ENCODE assay signal across 19 cellular contexts in the genomic region with DNA sequence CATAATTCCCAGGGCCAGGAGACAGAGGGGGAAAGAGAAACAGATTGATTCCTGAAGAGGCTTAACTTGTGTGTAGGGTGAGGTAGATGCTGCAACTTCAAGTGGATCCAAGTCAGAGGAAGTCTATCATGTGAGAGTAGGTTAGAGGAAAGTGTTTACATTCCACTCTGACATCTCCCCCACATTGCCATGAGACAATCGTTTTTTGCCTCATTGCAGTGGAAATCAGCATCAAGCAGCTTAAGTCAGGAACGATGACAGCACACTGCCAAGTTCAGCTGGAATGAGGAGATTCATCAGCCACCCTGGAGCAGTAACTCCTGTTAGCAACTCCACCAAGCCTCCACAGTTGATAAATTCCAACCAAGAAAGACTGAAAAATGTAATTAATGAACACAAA.
DNase-seq lines count a peak whose midpoint lies in the region; ATAC-seq and TF ChIP-seq lines count a peak whose summit lies in the region.
"Had no signal": no experiment of that assay in that cellular context is flagged by ENCODE, and none has a peak within 500 bp of the region (broad histone marks: within the 10 kb centered on the region; RNA-seq: fewer than 3 reads in every experiment).

No MANE protein-coding gene starts in this region.

- ATAC-seq in SK-N-SH treated with all-trans-retinoic acid at 6 μM for 48 hours, result no peak
- ATAC-seq: gastrocnemius medialis had no signal

- TF ChIP-seq CTCF in AG09319 (IDR thresholded peaks at IDR 0.05; ENCODE audit: low read depth, low read length) (no peak), choroid plexus epithelial cell (conservative IDR thresholded peaks at IDR 0.05; ENCODE audit: low read depth, low read length) (no peak)

- no peak overlapping the region for H3K4me3 ChIP-seq in choroid plexus epithelial cell (ENCODE audit: low read depth, low read length)
- H3K4me3 ChIP-seq: cardiac muscle cell, gastrocnemius medialis, Peyer's patch had no signal

- DNase-seq in AG09319 (ENCODE audit: extremely low read depth, low read depth) (peak; percentile 10), M059J (ENCODE audit: low read depth) (peak; percentile 53), choroid plexus epithelial cell (ENCODE audit: low read depth) (peak; percentile 82), kidney tubule cell (ENCODE audit: low spot score) (peak; percentile 14), NCI-H345 (lab: John Stamatoyannopoulos, UW) (no peak), amygdala (lab: John Stamatoyannopoulos, UW) (no peak)
- no peak for DNase-seq in activated naive CD4-positive, alpha-beta T cell treated with anti-CD3 and anti-CD28 coated beads, Interleukin-2, amount 50 U/mL, for 16 hours
- DNase-seq: activated CD4-positive, alpha-beta T cell treated with anti-CD3 and anti-CD28 coated beads, Interleukin-2, amount 10 ng/mL, durations not matched to agents 24 days and 14 days; activated T-cell treated with anti-CD3 and anti-CD28 coated beads for 4 hours; effector memory CD4-positive, alpha-beta T cell; gastrocnemius medialis; GDM1; KG1; NCI-H1092 treated with DMSO at 0.1 percent for 48 hours; NCI-H2171 treated with DMSO at 0.1 percent for 48 hours; Peyer's patch; small intestine had no signal

TF ChIP-seq in SK-N-SH treated with all-trans-retinoic acid at 6 μM for 48 hours, 23 proteins besides CTCF, POLR2A, EP300 and RAD21:
- TF ChIP-seq ZFP3 (CRISPR knock-in tag; IDR thresholded peaks at IDR 0.05) (no peak), OSR1 (CRISPR knock-in tag; IDR thresholded peaks at IDR 0.05) (no peak), ESRRG (CRISPR knock-in tag; IDR thresholded peaks at IDR 0.05) (no peak), ZC3H10 (CRISPR knock-in tag; IDR thresholded peaks at IDR 0.05) (no peak), TCF4 (CRISPR knock-in tag; IDR thresholded peaks at IDR 0.05; ENCODE audit: borderline replicate concordance) (no peak), GLIS3 (CRISPR knock-in tag; IDR thresholded peaks at IDR 0.05) (no peak), ZNF70 (CRISPR knock-in tag; IDR thresholded peaks at IDR 0.05) (no peak), ZNF565 (CRISPR knock-in tag; conservative IDR thresholded peaks at IDR 0.05; ENCODE audit: low read depth) (no peak), TOX (CRISPR knock-in tag; IDR thresholded peaks at IDR 0.05; ENCODE audit: borderline replicate concordance) (no peak), ZNF8 (CRISPR knock-in tag; IDR thresholded peaks at IDR 0.05) (no peak), PATZ1 (CRISPR knock-in tag; IDR thresholded peaks at IDR 0.05; ENCODE audit: borderline replicate concordance) (no peak), ARNTL (CRISPR knock-in tag; IDR thresholded peaks at IDR 0.05; ENCODE audit: borderline replicate concordance, low read depth) (no peak)
- TF ChIP-seq, protein P1, sequence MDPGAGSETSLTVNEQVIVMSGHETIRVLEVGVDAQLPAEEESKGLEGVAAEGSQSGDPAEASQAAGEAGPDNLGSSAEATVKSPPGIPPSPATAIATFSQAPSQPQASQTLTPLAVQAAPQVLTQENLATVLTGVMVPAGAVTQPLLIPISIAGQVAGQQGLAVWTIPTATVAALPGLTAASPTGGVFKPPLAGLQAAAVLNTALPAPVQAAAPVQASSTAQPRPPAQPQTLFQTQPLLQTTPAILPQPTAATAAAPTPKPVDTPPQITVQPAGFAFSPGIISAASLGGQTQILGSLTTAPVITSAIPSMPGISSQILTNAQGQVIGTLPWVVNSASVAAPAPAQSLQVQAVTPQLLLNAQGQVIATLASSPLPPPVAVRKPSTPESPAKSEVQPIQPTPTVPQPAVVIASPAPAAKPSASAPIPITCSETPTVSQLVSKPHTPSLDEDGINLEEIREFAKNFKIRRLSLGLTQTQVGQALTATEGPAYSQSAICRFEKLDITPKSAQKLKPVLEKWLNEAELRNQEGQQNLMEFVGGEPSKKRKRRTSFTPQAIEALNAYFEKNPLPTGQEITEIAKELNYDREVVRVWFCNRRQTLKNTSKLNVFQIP (CRISPR knock-in tag; IDR thresholded peaks at IDR 0.05; ENCODE audit: borderline replicate concordance, low read depth), result no peak
- TF ChIP-seq, protein P2, sequence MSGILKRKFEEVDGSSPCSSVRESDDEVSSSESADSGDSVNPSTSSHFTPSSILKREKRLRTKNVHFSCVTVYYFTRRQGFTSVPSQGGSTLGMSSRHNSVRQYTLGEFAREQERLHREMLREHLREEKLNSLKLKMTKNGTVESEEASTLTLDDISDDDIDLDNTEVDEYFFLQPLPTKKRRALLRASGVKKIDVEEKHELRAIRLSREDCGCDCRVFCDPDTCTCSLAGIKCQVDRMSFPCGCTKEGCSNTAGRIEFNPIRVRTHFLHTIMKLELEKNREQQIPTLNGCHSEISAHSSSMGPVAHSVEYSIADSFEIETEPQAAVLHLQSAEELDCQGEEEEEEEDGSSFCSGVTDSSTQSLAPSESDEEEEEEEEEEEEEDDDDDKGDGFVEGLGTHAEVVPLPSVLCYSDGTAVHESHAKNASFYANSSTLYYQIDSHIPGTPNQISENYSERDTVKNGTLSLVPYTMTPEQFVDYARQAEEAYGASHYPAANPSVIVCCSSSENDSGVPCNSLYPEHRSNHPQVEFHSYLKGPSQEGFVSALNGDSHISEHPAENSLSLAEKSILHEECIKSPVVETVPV (CRISPR knock-in tag; IDR thresholded peaks at IDR 0.05), result no peak

Comparison
In these comparisons a context has a peak if more than half of its experiments do, and no peak if none do; other contexts are left out.
1. DNase-seq: peak in AG09319 (single experiment), M059J (single experiment), choroid plexus epithelial cell (single experiment) and kidney tubule cell (single experiment); none in activated naive CD4-positive, alpha-beta T cell treated with anti-CD3 and anti-CD28 coated beads, Interleukin-2, amount 50 U/mL, for 16 hours (single experiment), NCI-H345 (single experiment) and amygdala (0 of 56).